8 cellular contexts compared by ENCODE assay signal in the genomic region with DNA sequence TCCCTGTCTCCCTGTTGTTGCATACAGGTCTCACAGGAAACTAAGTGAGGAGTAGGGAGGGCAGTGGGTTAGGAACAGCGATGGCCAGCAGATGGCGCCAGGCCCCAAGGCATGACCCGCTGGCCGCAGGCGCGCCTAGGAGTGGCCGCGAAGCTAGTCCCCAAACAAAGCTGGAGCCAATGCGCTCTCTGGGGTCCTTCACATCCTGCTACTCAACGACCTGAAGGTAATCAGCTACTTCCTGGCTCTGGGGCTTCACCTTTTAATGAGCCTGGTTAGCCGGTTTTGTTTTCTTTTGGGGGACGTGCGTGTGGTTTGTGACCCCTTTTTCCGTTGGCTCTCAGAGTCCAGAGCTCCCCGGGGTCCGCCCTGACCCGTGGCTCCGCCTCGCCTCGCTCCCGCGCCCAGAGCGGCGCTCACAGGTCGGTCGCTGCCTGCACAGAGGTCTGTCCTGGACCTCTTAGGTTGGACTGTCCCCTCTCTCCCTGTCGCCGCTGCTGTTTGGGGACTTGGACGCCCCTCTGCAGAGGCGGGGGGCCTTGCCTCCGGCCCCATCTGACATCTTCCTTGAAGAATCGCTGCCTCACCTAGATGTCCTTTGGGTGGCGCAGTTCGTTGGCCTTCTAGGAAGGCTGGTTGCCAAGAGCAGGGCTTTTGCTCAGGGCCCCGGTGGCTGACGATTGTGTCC.
DNase-seq lines count a peak whose midpoint lies in the region; ATAC-seq and TF ChIP-seq lines count a peak whose summit lies in the region.

No MANE protein-coding gene starts in this region.

- H3K9me3 ChIP-seq in NT2/D1 (ENCODE audit: insufficient read depth, low read length) (no peaks in the 10 kb centered on the region), mucosa of rectum (ENCODE audit: control insufficient read depth in 2 of 2, low read length in 2 of 2) (no peaks in the 10 kb centered on the region)

- H3K4me1 ChIP-seq in NT2/D1 (ENCODE audit: insufficient read depth, insufficient read length) (peaks cover 6% of the 10 kb centered on the region), mucosa of rectum (ENCODE audit: control insufficient read depth in 2 of 2, insufficient read depth in 2 of 2, low read length in 2 of 2) (peaks cover 6 to 14% of the 10 kb centered on the region in 2 donors)

- ATAC-seq in GM19043 (IDR thresholded peaks at IDR 0.05; ENCODE audit: low read depth, unreplicated experiment), result peak; percentile 68
- ATAC-seq in HG03521 (IDR thresholded peaks at IDR 0.05; ENCODE audit: unreplicated experiment), result peak; percentile 79

- H3K27ac ChIP-seq in mucosa of rectum (ENCODE audit: low read depth in 2 of 2, low read length in 2 of 2), result peak overlapping the region; percentile 38 to 46

- H3K27me3 ChIP-seq in NT2/D1 (ENCODE audit: insufficient read depth, insufficient read length) (peaks cover 8% of the 10 kb centered on the region), mucosa of rectum (ENCODE audit: control insufficient read depth in 2 of 2, insufficient read depth in 2 of 2, low read length in 2 of 2) (peaks cover 0 to 1% of the 10 kb centered on the region in 2 donors)

- H3K4me3 ChIP-seq in NT2/D1 (ENCODE audit: insufficient read length, low read depth), result peak overlapping the region; percentile 61
- H3K4me3 ChIP-seq in mucosa of rectum (ENCODE audit: low read length in 2 of 2), result peak overlapping the region; percentile 76 to 77

- H3K36me3 ChIP-seq in NT2/D1 (ENCODE audit: insufficient read depth, insufficient read length, low read length) (no peaks in the 10 kb centered on the region), mucosa of rectum (ENCODE audit: control insufficient read depth in 2 of 2, insufficient read depth in 2 of 2, low read length in 2 of 2) (no peaks in the 10 kb centered on the region)

- peak overlapping the region; percentile 79 for H3K9ac ChIP-seq in NT2/D1 (ENCODE audit: insufficient read length, low read depth)
- peak overlapping the region; percentile 68 to 73 for H3K9ac ChIP-seq in mucosa of rectum (ENCODE audit: low read depth in 1 of 2, low read length in 2 of 2)

- no peak for TF ChIP-seq POLR2A in erythroblast (IDR thresholded peaks at IDR 0.05; ENCODE audit: low read length)

- peak in 13 of 14 donors; percentile 23 to 80 (median 54) for DNase-seq in C1 segment of cervical spinal cord (lab: John Stamatoyannopoulos, UW)
- DNase-seq in NT2/D1 (ENCODE audit: low read depth, low spot score), result peak; percentile 77
- peak; percentile 68 for DNase-seq in activated T-cell treated with anti-CD3 and anti-CD28 coated beads for 1 hour (ENCODE audit: low read depth)
- peak; percentile 87 to 92 for DNase-seq in erythroblast (lab: John Stamatoyannopoulos, UW)
- peak; percentile 42 to 65 for DNase-seq in stimulated activated CD8-positive, alpha-beta memory T cell treated with anti-CD3 and anti-CD28 coated beads, Interleukin-4, amount 100 ng/mL, for 1 hour (ENCODE audit: low read depth in 2 of 2, low spot score in 1 of 2)

Comparison
In these comparisons a context has a peak if more than half of its experiments do, and no peak if none do; other contexts are left out.
1. Peak in every context shown above with its lines: DNase-seq, ATAC-seq, H3K4me3 ChIP-seq and H3K27ac ChIP-seq.